ENCODE assay signal across 23 cellular contexts in genomic region chr5:98031926-98032325, GRCh38.
"Had no signal": no experiment of that assay in that cellular context is flagged by ENCODE, and none has a peak within 500 bp of the region (broad histone marks: within the 10 kb centered on the region; RNA-seq: fewer than 3 reads in every experiment).

No MANE protein-coding gene starts in this region.

- H3K36me3 Mint-ChIP-seq: activated naive CD4-positive, alpha-beta T cell treated with anti-CD3 and anti-CD28 coated beads, Interleukin-2, amount 10 ng/mL, durations not matched to agents 7 days and 5 days; natural killer cell; stimulated activated memory B cell treated with anti-CD40 and anti-IgM and Interleukin-4, amounts not matched to agents 10 μg/mL and 1 μg/mL and 100 μg/mL, for 72 hours; T-cell had no signal

- H3K4me1 Mint-ChIP-seq: activated naive CD4-positive, alpha-beta T cell treated with anti-CD3 and anti-CD28 coated beads, Interleukin-2, amount 10 ng/mL, durations not matched to agents 7 days and 5 days; activated naive CD8-positive, alpha-beta T cell treated with anti-CD3 and anti-CD28 coated beads, Interleukin-2, amount 50 U/mL, for 24 hours; central memory CD8-positive, alpha-beta T cell; endodermal cell; natural killer cell; stimulated activated memory B cell treated with anti-CD40 and anti-IgM and Interleukin-4, amounts not matched to agents 10 μg/mL and 1 μg/mL and 100 μg/mL, for 72 hours; T-cell had no signal

- H3K27ac ChIP-seq: brain microvascular endothelial cell, colonic mucosa, heart right ventricle, lower lobe of right lung, ovary, sigmoid colon, spleen, thoracic aorta, upper lobe of left lung had no signal

- H3K4me3 Mint-ChIP-seq: activated CD8-positive, alpha-beta T cell treated with anti-CD3 and anti-CD28 coated beads for 36 hours; activated naive CD4-positive, alpha-beta T cell treated with anti-CD3 and anti-CD28 coated beads, Interleukin-2, amount 10 ng/mL, durations not matched to agents 7 days and 5 days; activated naive CD8-positive, alpha-beta T cell treated with anti-CD3 and anti-CD28 coated beads, Interleukin-2, amount 50 U/mL, for 24 hours; activated T-cell treated with anti-CD3 and anti-CD28 coated beads, Interleukin-2, amount 50 U/mL, for 4 hours; central memory CD8-positive, alpha-beta T cell; endodermal cell; natural killer cell; stimulated activated memory B cell treated with anti-CD40 and anti-IgM and Interleukin-4, amounts not matched to agents 10 μg/mL and 1 μg/mL and 100 μg/mL, for 72 hours; T-cell had no signal

- H3K27ac Mint-ChIP-seq: activated CD8-positive, alpha-beta T cell treated with anti-CD3 and anti-CD28 coated beads for 36 hours; activated naive CD4-positive, alpha-beta T cell treated with anti-CD3 and anti-CD28 coated beads, Interleukin-2, amount 10 ng/mL, durations not matched to agents 7 days and 5 days; activated naive CD8-positive, alpha-beta T cell treated with anti-CD3 and anti-CD28 coated beads, Interleukin-2, amount 50 U/mL, for 24 hours; endodermal cell; natural killer cell; stimulated activated memory B cell treated with anti-CD40 and anti-IgM and Interleukin-4, amounts not matched to agents 10 μg/mL and 1 μg/mL and 100 μg/mL, for 72 hours; T-cell had no signal

- FAIRE-seq: islet of Langerhans had no signal

- H3K27me3 Mint-ChIP-seq: activated CD8-positive, alpha-beta T cell treated with anti-CD3 and anti-CD28 coated beads for 36 hours; activated naive CD4-positive, alpha-beta T cell treated with anti-CD3 and anti-CD28 coated beads, Interleukin-2, amount 10 ng/mL, durations not matched to agents 7 days and 5 days; activated naive CD8-positive, alpha-beta T cell treated with anti-CD3 and anti-CD28 coated beads, Interleukin-2, amount 50 U/mL, for 24 hours; central memory CD8-positive, alpha-beta T cell; stimulated activated memory B cell treated with anti-CD40 and anti-IgM and Interleukin-4, amounts not matched to agents 10 μg/mL and 1 μg/mL and 100 μg/mL, for 72 hours; T-cell had no signal

- H3K9me3 Mint-ChIP-seq: activated naive CD8-positive, alpha-beta T cell treated with anti-CD3 and anti-CD28 coated beads, Interleukin-2, amount 50 U/mL, for 24 hours; activated T-cell treated with anti-CD3 and anti-CD28 coated beads, Interleukin-2, amount 50 U/mL, for 4 hours had no signal

- H3K4me3 ChIP-seq: colonic mucosa, heart right ventricle, lower lobe of right lung, ovary, sigmoid colon, spleen, thoracic aorta, upper lobe of left lung had no signal

- DNase-seq: activated CD4-positive, alpha-beta T cell treated with anti-CD3 and anti-CD28 coated beads for 48 hours; activated CD4-positive, CD25-positive, alpha-beta regulatory T cell; activated CD8-positive, alpha-beta T cell treated with anti-CD3 and anti-CD28 coated beads for 36 hours; activated effector memory CD4-positive, alpha-beta T cell treated with Interleukin-2 at 50 U/mL for 16 hours; activated naive CD4-positive, alpha-beta T cell treated with anti-CD3 and anti-CD28 coated beads, Interleukin-2, amount 10 ng/mL, durations not matched to agents 7 days and 5 days; activated naive CD8-positive, alpha-beta T cell treated with anti-CD3 and anti-CD28 coated beads, Interleukin-2, amount 50 U/mL, for 24 hours; activated T-cell treated with anti-CD3 and anti-CD28 coated beads, Interleukin-2, amount 50 U/mL, for 4 hours; brain microvascular endothelial cell; colonic mucosa; endodermal cell; heart right ventricle; lower lobe of right lung; natural killer cell; ovary; sigmoid colon; spleen; stimulated activated CD4-positive, alpha-beta T cell treated with anti-CD3 and anti-CD28 coated beads, Interleukin-4, amount 100 ng/mL, for 4 hours; T-cell; upper lobe of left lung had no signal
